In genomic region chr19:36528194-36528920, GRCh38 we compare ENCODE assay signal across 8 cellular contexts. TPM values are rescaled to one million over a fixed set of nuclear protein-coding genes. Genes with fewer than 3 reads are reported as not detected.
DNase-seq lines count a peak whose midpoint lies in the region; ATAC-seq, FAIRE-seq and TF ChIP-seq lines count a peak whose summit lies in the region.

Gene ZNF260 (minus strand): TSS chr19:36528271. CDS start chr19:36515238, 13,033 bp downstream.

- H3K27me3 ChIP-seq in keratinocyte (ENCODE audit: control insufficient read depth, extremely low read depth, insufficient read depth, low read length), result no peaks in the 10 kb centered on the region

- DNase-seq in AG09319 (ENCODE audit: extremely low read depth, low read depth) (peak; percentile 95), NCI-H460 (ENCODE audit: extremely low read depth, low read depth) (peak; percentile 92), cerebellum (ENCODE audit: low spot score) (peak; percentile 96), keratinocyte (ENCODE audit: low read depth, low spot score) (peak; percentile 78)
- DNase-seq in activated CD4-positive, alpha-beta T cell treated with anti-CD3 and anti-CD28 coated beads for 1 hour, result peak; percentile 85
- peak; percentile 83 to 92 (median 88) for DNase-seq in stimulated activated CD4-positive, alpha-beta T cell treated with anti-CD3 and anti-CD28 coated beads, Interleukin-12 subunit alpha, Interleukin-12 subunit beta, amount 100 ng/mL, for 48 hours (ENCODE audit: low read depth in 2 of 3, low spot score in 1 of 3)

- peak within 1 kb of the TSS; percentile 98 for H3K4me2 ChIP-seq in keratinocyte (ENCODE audit: control insufficient read depth, extremely low read depth, insufficient read depth, low read depth, low read length)

- no peaks in the 10 kb centered on the region for H4K20me1 ChIP-seq in keratinocyte (ENCODE audit: control insufficient read depth, extremely low read depth, insufficient read depth, low read length)

- H3K4me3 ChIP-seq in keratinocyte (ENCODE audit: control insufficient read depth in 2 of 3, extremely low read depth in 1 of 3, insufficient read depth in 2 of 3, low read depth in 1 of 3, low read length in 3 of 3), result peak within 1 kb of the TSS; percentile 69 to 85 (median 83)

- H3K9ac ChIP-seq in keratinocyte (ENCODE audit: control insufficient read depth, extremely low read depth, insufficient read depth, low read length), result peak within 1 kb of the TSS; percentile 90

- peaks cover 6% of the 10 kb centered on the region for H3K4me1 ChIP-seq in keratinocyte (ENCODE audit: control insufficient read depth, extremely low read depth, insufficient read depth, low read length)

- ATAC-seq in GM19025 (IDR thresholded peaks at IDR 0.05; ENCODE audit: low read depth, unreplicated experiment) (peak; percentile 78), HG03342 (IDR thresholded peaks at IDR 0.05; ENCODE audit: unreplicated experiment) (peak; percentile 81)

- FAIRE-seq in keratinocyte (lab: Jason Lieb, UNC), result peak; percentile 82

- no peaks in the 10 kb centered on the region for H3K9me1 ChIP-seq in keratinocyte (ENCODE audit: control insufficient read depth, extremely low read depth, insufficient read depth, low read length)

- TF ChIP-seq CTCF in AG09319 (IDR thresholded peaks at IDR 0.05; ENCODE audit: low read depth, low read length) (no peak), keratinocyte (optimal IDR thresholded peaks at IDR 0.05 in 1 of 3, IDR thresholded peaks at IDR 0.05 in 1 of 3, conservative IDR thresholded peaks at IDR 0.05 in 1 of 3; ENCODE audit: extremely low read depth in 1 of 3, insufficient read depth in 2 of 3, low read length in 3 of 3) (no peak)

- no peaks in the 10 kb centered on the region for H3K9me3 ChIP-seq in keratinocyte (ENCODE audit: control insufficient read depth, low read depth, low read length)

- peak within 1 kb of the TSS; percentile 98 for H2AFZ ChIP-seq in keratinocyte (ENCODE audit: control insufficient read depth, low read length)

- peaks cover 0 to 7% of the 10 kb centered on the region in 2 experiments for H3K36me3 ChIP-seq in keratinocyte (ENCODE audit: control insufficient read depth in 2 of 2, extremely low read depth in 1 of 2, insufficient read depth in 2 of 2, low read length in 2 of 2)

- peaks cover 37% of the 10 kb centered on the region for H3K79me2 ChIP-seq in keratinocyte (ENCODE audit: control insufficient read depth, insufficient read depth, low read length)

- dilution Hi-C loops in keratinocyte (cut with MboI; ENCODE audit: extremely low pct_ligation_motif_present, low sequenced_read_pairs), result no loop called here

- H3K27ac ChIP-seq in keratinocyte (ENCODE audit: control insufficient read depth, insufficient read depth, low read length), result peak within 1 kb of the TSS; percentile 88

RNA-seq across cellular contexts. Expression of gene ZNF260, which starts in this region (rescaled TPM):
- total RNA-seq in NCI-H460 (2014; rRNA removed; shearing (Covaris generic)), result 15.1 and 17.4 TPM in 2 replicates
- polyA plus RNA-seq in NCI-H460 (2014; cell fraction: nucleus; rRNA removed), result 6.5 and 6.6 TPM in 2 replicates
- total RNA-seq in cerebellum, result 53.4 TPM
- polyA plus RNA-seq in keratinocyte, result 5.7 to 14.1 TPM (median 11.3 TPM) in 3 replicates
- 9.6 TPM for polyA plus RNA-seq in keratinocyte (2011; ENCODE audit: low read depth)
- 4.2 and 8.4 TPM in 2 replicates for polyA plus RNA-seq in keratinocyte (2011; cell fraction: cytosol; rRNA removed)
- polyA plus RNA-seq in keratinocyte (2011; cell fraction: nucleus; rRNA removed), result 9.0 and 12.1 TPM in 2 replicates
- polyA plus RNA-seq in keratinocyte (2012; ENCODE audit: low replicate concordance), result 8.5 and 11.3 TPM in 2 replicates
- polyA minus RNA-seq in keratinocyte, result 3.2 to 16.0 TPM (median 16.0 TPM) in 3 replicates
- 32.4 TPM for polyA minus RNA-seq in keratinocyte (2011; cell fraction: cytosol; rRNA and poly(A)+ RNA removed)
- 20.6 and 33.7 TPM in 2 replicates for polyA minus RNA-seq in keratinocyte (2011; cell fraction: nucleus; rRNA and poly(A)+ RNA removed)

Comparison
In these comparisons a context has a peak if more than half of its experiments do, and no peak if none do; other contexts are left out.
1. Peak in every context shown above with its lines: DNase-seq, ATAC-seq, H3K4me3 ChIP-seq and H3K27ac ChIP-seq.